ENCODE assay signal across 9 cellular contexts in genomic region chr11:73350908-73351636, GRCh38. TPM values are rescaled to one million over a fixed set of nuclear protein-coding genes. Genes with fewer than 3 reads are reported as not detected.
DNase-seq lines count a peak whose midpoint lies in the region; ATAC-seq, FAIRE-seq and TF ChIP-seq lines count a peak whose summit lies in the region.
"Had no signal": no experiment of that assay in that cellular context is flagged by ENCODE, and none has a peak within 500 bp of the region (broad histone marks: within the 10 kb centered on the region; RNA-seq: fewer than 3 reads in every experiment).

No MANE protein-coding gene starts in this region.

- H2AFZ ChIP-seq in osteoblast (ENCODE audit: low read length): no peak overlapping the region

- in situ Hi-C loops in KBM-7 (cut with MboI; ENCODE audit: low pct_unique_long_range_greater_than_20kb, low sequenced_read_pairs): no loop called here
- in situ Hi-C loops in Panc1 (cut with HindIII; ENCODE audit: low pct_unique_long_range_greater_than_20kb, low sequenced_read_pairs): no loop called here

- intact Hi-C loops in Panc1 (cut with micrococcal nuclease; ENCODE audit: unreplicated experiment): loop anchor here (1.0 kb wide), 1 partner anchor 42 kb away; no protein-coding TSS in a partner anchor

- peak overlapping the region in 1 of 2 experiments; percentile 2; a peak in 1 of 4 replicates for H3K4me3 ChIP-seq in Panc1 (ENCODE audit: low read depth in 2 of 2, low read length in 2 of 2)
- no peak overlapping the region for H3K4me3 ChIP-seq in fibroblast of the aortic adventitia (ENCODE audit: low read depth, low read length)
- H3K4me3 ChIP-seq in osteoblast (ENCODE audit: insufficient read depth, low read length): no peak overlapping the region
- H3K4me3 ChIP-seq: SK-N-MC had no signal

- no TSS peak for BruUV-seq in Panc1 (replicated peaks; lab: Mats Ljungman, UMichigan)

- peaks cover 77% of the 10 kb centered on the region for H4K20me1 ChIP-seq in osteoblast (ENCODE audit: insufficient read depth, low read length)

- POLR2A ChIA-PET in Panc1 (lab: Charles Lee): interaction anchor here (0.6 kb wide), 1 partner anchor 327 kb away, joined by 3 read pairs; no protein-coding TSS in a partner anchor

- CTCF ChIA-PET in Panc1 (lab: Charles Lee): interaction anchor here (0.5 to 3.0 kb wide), 23 partner anchors 9 to 804 kb away, joined by 3 to 50 read pairs (median 4); partner anchors contain the start of gene ARHGEF17

- TF ChIP-seq CTCF in Panc1 (IDR thresholded peaks at IDR 0.05) (peak; percentile 100), fibroblast of the aortic adventitia (IDR thresholded peaks at IDR 0.05; ENCODE audit: insufficient read depth, low read length) (peak; percentile 98), osteoblast (IDR thresholded peaks at IDR 0.05; ENCODE audit: extremely low read depth, low read depth, low read length) (peak; percentile 100)

- H3K79me2 ChIP-seq in osteoblast (ENCODE audit: insufficient read depth, low read length): peaks cover 88% of the 10 kb centered on the region

- H3K27ac ChIP-seq in Panc1 (ENCODE audit: low read length) (no peak overlapping the region), osteoblast (ENCODE audit: low read depth, low read length) (peak overlapping the region; percentile 52)
- H3K27ac ChIP-seq: SK-N-MC had no signal

- no peak overlapping the region for H3K4me2 ChIP-seq in osteoblast (ENCODE audit: insufficient read depth, low read length)

- no peaks in the 10 kb centered on the region for H3K27me3 ChIP-seq in Panc1 (ENCODE audit: control insufficient read depth, insufficient read depth, low read length)
- H3K27me3 ChIP-seq in osteoblast (ENCODE audit: insufficient read depth, low read length): no peaks in the 10 kb centered on the region

- H3K9me3 ChIP-seq in Panc1 (ENCODE audit: control insufficient read depth, insufficient read depth, low read depth, low read length): no peaks in the 10 kb centered on the region
- no peaks in the 10 kb centered on the region for H3K9me3 ChIP-seq in osteoblast (ENCODE audit: low read depth, low read length)

- DNase-seq in DMS114 treated with DMSO at 0.1 percent for 48 hours (lab: John Stamatoyannopoulos, UW; ENCODE audit: unreplicated experiment): peak; percentile 52
- peak; percentile 82 for DNase-seq in KBM-7
- DNase-seq in Panc1 (ENCODE audit: low read depth, low spot score): peak; percentile 48
- peak; percentile 54 to 61 for DNase-seq in activated T-cell treated with anti-CD3 and anti-CD28 coated beads, Interleukin-2, amount 50 U/mL, for 48 hours
- DNase-seq in fibroblast of the aortic adventitia (ENCODE audit: low read depth): peak; percentile 86
- DNase-seq in osteoblast (ENCODE audit: insufficient read length, low spot score, missing footprints): peak; percentile 98
- peak; percentile 77 for DNase-seq in urothelium cell line (ENCODE audit: low spot score)
- no peak for DNase-seq in OCI-M2 (lab: John Stamatoyannopoulos, UW; ENCODE audit: unreplicated experiment)

- FAIRE-seq in urothelium cell line (lab: Jason Lieb, UNC): no peak

- H3K4me1 ChIP-seq in Panc1 (ENCODE audit: control insufficient read depth, insufficient read depth, low read length): peaks cover 3% of the 10 kb centered on the region; the same call in 1 of the 2 replicates
- peaks cover 7% of the 10 kb centered on the region for H3K4me1 ChIP-seq in osteoblast (ENCODE audit: insufficient read depth, low read length)

- H3K36me3 ChIP-seq in Panc1 (ENCODE audit: control insufficient read depth, insufficient read depth, low read length) (no peaks in the 10 kb centered on the region), osteoblast (ENCODE audit: insufficient read depth, low read length) (peaks cover 55% of the 10 kb centered on the region)

- ATAC-seq in Panc1: peak; percentile 78

RNA-seq across cellular contexts. Expression of gene RELT, which starts 25.1 kb away (rescaled TPM):
- total RNA-seq in Panc1 (2021; ENCODE audit: unreplicated experiment): 11.3 TPM
- 5.9 TPM for polyA plus RNA-seq in Panc1 (2012; ENCODE audit: insufficient read length)
- 0.57 and 4.6 TPM in 2 replicates for total RNA-seq in fibroblast of the aortic adventitia (ENCODE audit: low replicate concordance)
- 2.9 and 4.0 TPM in 2 replicates for total RNA-seq in osteoblast

RNA-seq across cellular contexts. Expression of gene ARHGEF17, which starts 43.0 kb away (rescaled TPM):
- total RNA-seq in Panc1 (2021; ENCODE audit: unreplicated experiment) (43.2 TPM), fibroblast of the aortic adventitia (ENCODE audit: low replicate concordance) (30.3 and 70.3 TPM in 2 replicates), osteoblast (50.1 and 67.0 TPM in 2 replicates)
- 52.5 TPM for polyA plus RNA-seq in Panc1 (2012; ENCODE audit: insufficient read length)
